9 cellular contexts compared by ENCODE assay signal in genomic region chr18:22171263-22171838, GRCh38. TPM values are rescaled to one million over a fixed set of nuclear protein-coding genes. Genes with fewer than 3 reads are reported as not detected.
DNase-seq lines count a peak whose midpoint lies in the region; ATAC-seq and TF ChIP-seq lines count a peak whose summit lies in the region.
"Had no signal": no experiment of that assay in that cellular context is flagged by ENCODE, and none has a peak within 500 bp of the region (broad histone marks: within the 10 kb centered on the region; RNA-seq: fewer than 3 reads in every experiment).

No MANE protein-coding gene starts in this region.

- DNase-seq in Calu3 (no peak), astrocyte of the cerebellum (ENCODE audit: low read depth) (no peak), skeletal muscle cell (ENCODE audit: low read depth) (no peak), NOMO-1 treated with dmso at 0.1 percent for 144 hours (lab: John Stamatoyannopoulos, UW; ENCODE audit: unreplicated experiment) (no peak), left colon (no peak)
- DNase-seq in activated CD4-positive, CD25-positive, alpha-beta regulatory T cell (lab: John Stamatoyannopoulos, UW) = no peak
- DNase-seq: SHP77 had no signal

- H3K9me3 ChIP-seq in iPS-18c (ENCODE audit: control insufficient read depth, insufficient read depth, low read length) = no peaks in the 10 kb centered on the region

- H3K4me1 Mint-ChIP-seq in Calu3 (ENCODE audit: low read depth, unreplicated experiment) = peaks cover 3% of the 10 kb centered on the region

- H3K4me3 ChIP-seq in astrocyte of the cerebellum (ENCODE audit: low read depth, low read length) = peak overlapping the region; percentile 80
- H3K4me3 ChIP-seq in iPS-18c (ENCODE audit: insufficient read depth, low read depth, low read length) = peak overlapping the region; percentile 36; the same call in 1 of the 2 replicates
- peak overlapping the region; percentile 76 for H3K4me3 ChIP-seq in skeletal muscle cell (ENCODE audit: low read depth, low read length)

- TF ChIP-seq CTCF in Calu3 (IDR thresholded peaks at IDR 0.05; ENCODE audit: unreplicated experiment) = no peak
- no peak for TF ChIP-seq CTCF in astrocyte of the cerebellum (IDR thresholded peaks at IDR 0.05; ENCODE audit: low read depth, low read length, missing control alignments)

- in situ Hi-C loops in astrocyte of the cerebellum (cut with HindIII; ENCODE audit: low sequenced_read_pairs) = loop anchor here (5.0 kb wide), 1 partner anchor 391 kb away; no protein-coding TSS in a partner anchor

- peak overlapping the region; percentile 98 for H3K4me3 Mint-ChIP-seq in Calu3 (ENCODE audit: low read depth, unreplicated experiment)

- intact Hi-C loops in Calu3 (cut with micrococcal nuclease; ENCODE audit: unreplicated experiment) (no loop called here), left colon (cut with DNase I, micrococcal nuclease) (loop anchor here in 1 of 2 donors (10.0 kb wide), 2 partner anchors 173 to 393 kb away; no protein-coding TSS in a partner anchor)

- BruUV-seq in Calu3 (replicated peaks; lab: Mats Ljungman, UMichigan) = no TSS peak

- H3K27me3 Mint-ChIP-seq in Calu3 (ENCODE audit: unreplicated experiment) = peaks cover 5% of the 10 kb centered on the region

- peak overlapping the region; percentile 94 for H3K27ac Mint-ChIP-seq in Calu3 (ENCODE audit: unreplicated experiment)

- peaks cover 94% of the 10 kb centered on the region for H3K36me3 Mint-ChIP-seq in Calu3 (ENCODE audit: insufficient read depth, unreplicated experiment)

- ATAC-seq in left colon = no peak
- no peak for ATAC-seq in HG02623 (IDR thresholded peaks at IDR 0.05; ENCODE audit: unreplicated experiment)

- H3K9me3 Mint-ChIP-seq in Calu3 (ENCODE audit: low read depth, unreplicated experiment) = no peaks in the 10 kb centered on the region

- CTCF ChIA-PET in Calu3 (lab: Charles Lee) = interaction anchor here (0.9 kb wide), 1 partner anchor 174 kb away, joined by 3 read pairs; no protein-coding TSS in a partner anchor

RNA-seq across cellular contexts. Expression of gene GATA6, which starts 2.0 kb away (rescaled TPM):
- total RNA-seq in Calu3 (2022) = 54.6 and 58.4 TPM in 2 replicates
- 10 to 100 TPM; 46.1 to 57.8 TPM for total RNA-seq in left colon
